Comparison of ENCODE assay signal across 8 cellular contexts in genomic region chr1:24643362-24644346, GRCh38. TPM values are rescaled to one million over a fixed set of nuclear protein-coding genes. Genes with fewer than 3 reads are reported as not detected.
DNase-seq lines count a peak whose midpoint lies in the region; ATAC-seq, FAIRE-seq and TF ChIP-seq lines count a peak whose summit lies in the region.

No MANE protein-coding gene starts in this region.

- H3K27ac ChIP-seq in MM.1S (ENCODE audit: low read length) (peak overlapping the region; percentile 62; the same call in 1 of the 2 replicates), pancreas (peak overlapping the region; percentile 75 to 100 (median 83))

- H3K27me3 ChIP-seq in H7 (ENCODE audit: control insufficient read depth, insufficient read depth, low read length) (no peaks in the 10 kb centered on the region), MM.1S (replicated peaks; ENCODE audit: insufficient read depth, low read length) (no peaks in the 10 kb centered on the region), pancreas (no peaks in the 10 kb centered on the region)

- no peak for FAIRE-seq in pancreas (lab: Jason Lieb, UNC)

- H2AFZ ChIP-seq in MM.1S (ENCODE audit: low read length) = peak overlapping the region; percentile 59

- H3K36me3 Mint-ChIP-seq in activated T-helper 2 cell treated with anti-CD3 and anti-CD28 coated beads, Interferon-gamma antibody, Interleukin-2, Interleukin-4, amounts not matched to agents 10 μg/mL and 5 μg/mL and 100 μg/mL, durations not matched to agents 14 hours and 24 hours and 36 hours (ENCODE audit: low read depth) = peaks cover 41% of the 10 kb centered on the region

- H3K27me3 Mint-ChIP-seq in activated T-helper 2 cell treated with anti-CD3 and anti-CD28 coated beads, Interferon-gamma antibody, Interleukin-2, Interleukin-4, amounts not matched to agents 10 μg/mL and 5 μg/mL and 100 μg/mL, durations not matched to agents 14 hours and 24 hours and 36 hours (ENCODE audit: low read depth) = no peaks in the 10 kb centered on the region

- peaks cover 26% of the 10 kb centered on the region for H3K4me1 ChIP-seq in MM.1S (ENCODE audit: low read length)
- peaks cover 8 to 21% (median 14%) of the 10 kb centered on the region in 3 donors for H3K4me1 ChIP-seq in pancreas

- peak overlapping the region; percentile 94 for H3K4me3 ChIP-seq in H7 (ENCODE audit: insufficient read depth, low read depth, low read length)
- H3K4me3 ChIP-seq in MM.1S (ENCODE audit: low read length) = peak overlapping the region; percentile 76
- H3K4me3 ChIP-seq in pancreas = peak overlapping the region; percentile 66 to 91 (median 86)

- H4K20me1 ChIP-seq in MM.1S (ENCODE audit: insufficient read depth, low read length) = peaks cover 26% of the 10 kb centered on the region; the same call in 1 of the 2 replicates

- peaks cover 40% of the 10 kb centered on the region for H3K4me1 Mint-ChIP-seq in activated T-helper 2 cell treated with anti-CD3 and anti-CD28 coated beads, Interferon-gamma antibody, Interleukin-2, Interleukin-4, amounts not matched to agents 10 μg/mL and 5 μg/mL and 100 μg/mL, durations not matched to agents 14 hours and 24 hours and 36 hours (ENCODE audit: low read depth)

- peak overlapping the region; percentile 96 for H3K9ac ChIP-seq in MM.1S (ENCODE audit: low read length)

- H3F3A ChIP-seq in MM.1S (ENCODE audit: insufficient read depth, low read length) = peaks cover 10% of the 10 kb centered on the region

- intact Hi-C loops in activated T-helper 2 cell treated with anti-CD3 and anti-CD28 coated beads, Interferon-gamma antibody, Interleukin-2, Interleukin-4, amounts not matched to agents 10 μg/mL and 5 μg/mL and 100 μg/mL, durations not matched to agents 14 hours and 24 hours and 36 hours (cut with micrococcal nuclease) = loop anchor here (1.0 to 10.0 kb wide), 7 partner anchors 101 to 669 kb away; partner anchors contain the start of genes CLIC4, RCAN3, RSRP1 and STPG1
- intact Hi-C loops in Right ventricle myocardium inferior (cut with DNase I) (loop anchor here (5.0 kb wide), 1 partner anchor 226 kb away; the partner anchor contains the start of gene NIPAL3), pancreas (cut with DNase I) (no loop called here)

- in situ Hi-C loops in GM13977 (cut with MboI; ENCODE audit: low pct_unique_long_range_greater_than_20kb, low sequenced_read_pairs, unreplicated experiment) = no loop called here

- TF ChIP-seq CTCF in MM.1S (IDR thresholded peaks at IDR 0.05; ENCODE audit: low read length) (no peak), pancreas (IDR thresholded peaks at IDR 0.05) (no peak), GM13977 (IDR thresholded peaks at IDR 0.05; ENCODE audit: extremely low read depth, insufficient read depth, missing control alignments) (no peak)

- H3K4me3 Mint-ChIP-seq in activated T-helper 2 cell treated with anti-CD3 and anti-CD28 coated beads, Interferon-gamma antibody, Interleukin-2, Interleukin-4, amounts not matched to agents 10 μg/mL and 5 μg/mL and 100 μg/mL, durations not matched to agents 14 hours and 24 hours and 36 hours (ENCODE audit: low read depth) = peak overlapping the region; percentile 90

- DNase-seq in NCI-H82 (lab: John Stamatoyannopoulos, UW) = peak; percentile 58
- DNase-seq in NCI-H82 treated with DMSO at 0.1 percent for 48 hours (lab: John Stamatoyannopoulos, UW; ENCODE audit: unreplicated experiment) = no peak
- peak; percentile 87 for DNase-seq in H7
- peak; percentile 30 for DNase-seq in MM.1S
- DNase-seq in activated T-helper 2 cell treated with anti-CD3 and anti-CD28 coated beads, Interferon-gamma antibody, Interleukin-2, Interleukin-4, amounts not matched to agents 10 μg/mL and 5 μg/mL and 100 μg/mL, durations not matched to agents 14 hours and 24 hours and 36 hours (ENCODE audit: low spot score) = no peak
- DNase-seq in Right ventricle myocardium inferior (ENCODE audit: missing footprints) = no peak
- peak in 4 of 6 donors; percentile 43 to 79 (median 72) for DNase-seq in pancreas
- DNase-seq in GM13977 (ENCODE audit: low spot score) = no peak

- H3K79me2 ChIP-seq in MM.1S (ENCODE audit: low read length) = peaks cover 56% of the 10 kb centered on the region

- peak overlapping the region; percentile 73 for H3K27ac Mint-ChIP-seq in activated T-helper 2 cell treated with anti-CD3 and anti-CD28 coated beads, Interferon-gamma antibody, Interleukin-2, Interleukin-4, amounts not matched to agents 10 μg/mL and 5 μg/mL and 100 μg/mL, durations not matched to agents 14 hours and 24 hours and 36 hours

- no peaks in the 10 kb centered on the region for H3K9me2 ChIP-seq in MM.1S (replicated peaks; ENCODE audit: insufficient read depth, low read length)

- WGBS in pancreas, 2 donors = 0% methylated on average over 51 to 61 of the region's 62 CpGs

- ATAC-seq in Right ventricle myocardium inferior (peak; percentile 23), pancreas (peak; percentile 9 to 22 (median 15))

- no peaks in the 10 kb centered on the region for H3K9me3 ChIP-seq in MM.1S (replicated peaks; ENCODE audit: insufficient read depth, low read length)
- H3K9me3 ChIP-seq in pancreas = no peaks in the 10 kb centered on the region

- no peaks in the 10 kb centered on the region for H3K9me3 Mint-ChIP-seq in activated T-helper 2 cell treated with anti-CD3 and anti-CD28 coated beads, Interferon-gamma antibody, Interleukin-2, Interleukin-4, amounts not matched to agents 10 μg/mL and 5 μg/mL and 100 μg/mL, durations not matched to agents 14 hours and 24 hours and 36 hours

- peak overlapping the region; percentile 86 for H3K4me2 ChIP-seq in MM.1S (ENCODE audit: low read depth, low read length)

- H3K36me3 ChIP-seq in H7 (replicated peaks; ENCODE audit: control insufficient read depth, insufficient read depth, low read length) = peaks cover 20% of the 10 kb centered on the region
- peaks cover 16% of the 10 kb centered on the region for H3K36me3 ChIP-seq in MM.1S (replicated peaks; ENCODE audit: insufficient read depth, low read length)
- peaks cover 0 to 21% (median 15%) of the 10 kb centered on the region in 3 donors for H3K36me3 ChIP-seq in pancreas

RNA-seq across cellular contexts. Expression of gene SRRM1, which starts 0.6 kb away (rescaled TPM):
- total RNA-seq in H7 (2014; rRNA removed; shearing (Covaris generic)) = 90.1 and 114 TPM in 2 replicates
- 212 and 223 TPM in 2 replicates for total RNA-seq in activated T-helper 2 cell treated with anti-CD3 and anti-CD28 coated beads, Interferon-gamma antibody, Interleukin-2, Interleukin-4, amounts not matched to agents 10 μg/mL and 5 μg/mL and 100 μg/mL, durations not matched to agents 14 hours and 24 hours and 36 hours
- total RNA-seq in Right ventricle myocardium inferior (58.8 TPM), pancreas (10 to 100 TPM; 45.5 to 71.3 (median 57.3) TPM)
- polyA plus RNA-seq in pancreas = 10 to 100 TPM; 34.3 to 54.6 TPM

Comparison
In these comparisons a context has a peak if more than half of its experiments do, and no peak if none do; other contexts are left out.
1. DNase-seq: peak in NCI-H82 (single experiment), H7 (single experiment), MM.1S (single experiment) and pancreas (4 of 6); none in NCI-H82 treated with DMSO at 0.1 percent for 48 hours (single experiment), activated T-helper 2 cell treated with anti-CD3 and anti-CD28 coated beads, Interferon-gamma antibody, Interleukin-2, Interleukin-4, amounts not matched to agents 10 μg/mL and 5 μg/mL and 100 μg/mL, durations not matched to agents 14 hours and 24 hours and 36 hours (single experiment), Right ventricle myocardium inferior (single experiment) and GM13977 (single experiment).
2. intact Hi-C loops: an anchor here in activated T-helper 2 cell treated with anti-CD3 and anti-CD28 coated beads, Interferon-gamma antibody, Interleukin-2, Interleukin-4, amounts not matched to agents 10 μg/mL and 5 μg/mL and 100 μg/mL, durations not matched to agents 14 hours and 24 hours and 36 hours (1.0 to 10.0 kb wide) and Right ventricle myocardium inferior (5.0 kb wide); none called in pancreas.
3. Peak in every context shown above with its lines, with median percentiles within 50 percentile points of each other: H3K4me3 ChIP-seq.